ENCODE assay signal across 27 cellular contexts in the genomic region with DNA sequence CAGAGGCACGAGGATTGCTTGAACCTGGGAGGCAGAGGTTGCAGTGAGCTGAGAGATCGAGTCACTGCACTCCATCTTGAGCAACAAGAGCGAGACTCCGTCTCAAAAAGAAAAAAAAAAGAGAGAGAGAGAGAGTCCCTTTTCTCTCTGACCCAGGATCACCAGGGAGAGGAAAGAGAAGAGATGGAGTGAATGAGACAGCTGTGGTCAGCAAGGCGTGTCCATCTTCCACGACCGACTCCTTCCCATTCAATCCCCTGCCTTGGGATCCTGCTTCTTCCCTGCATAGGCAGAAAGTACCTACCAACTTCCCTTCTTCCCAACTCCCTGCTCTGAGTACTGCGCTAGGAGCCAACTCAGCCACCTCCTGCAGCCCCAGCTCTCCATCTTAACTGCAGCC. TPM values are rescaled to one million over a fixed set of nuclear protein-coding genes. Genes with fewer than 3 reads are reported as not detected.
"Had no signal": no experiment of that assay in that cellular context is flagged by ENCODE, and none has a peak within 500 bp of the region (broad histone marks: within the 10 kb centered on the region; RNA-seq: fewer than 3 reads in every experiment).

No MANE protein-coding gene starts in this region.

- H3K27me3 ChIP-seq: pancreas, testis had no signal

- H3K4me1 ChIP-seq: gastrocnemius medialis had no signal

- H3K4me3 ChIP-seq: coronary artery, gastrocnemius medialis, lower lobe of right lung, pancreas, sigmoid colon, skin epidermis, spleen, testis, tibial artery had no signal

- DNase-seq: dermis blood vessel endothelial cell; effector memory CD4-positive, alpha-beta T cell; foreskin fibroblast; gastrocnemius medialis; left ventricle myocardium superior; lower lobe of right lung; naive B cell; pancreas; sigmoid colon; spleen; stimulated activated CD4-positive, alpha-beta T cell treated with anti-CD3 and anti-CD28 coated beads, Interleukin-4, amount 100 ng/mL, for 4 hours; stimulated activated naive CD8-positive, alpha-beta T cell treated with anti-CD3 and anti-CD28 coated beads, Interleukin-15, Interleukin-2, amounts not matched to agents 100 U/mL and 50 U/mL, for 24 hours; substantia nigra; testis; tibial artery had no signal

- ATAC-seq: gastrocnemius medialis; left ventricle myocardium superior; lower lobe of right lung; natural killer cell treated with Interleukin-12 subunit alpha and Interleukin-12 subunit beta and Interleukin-15 and Interleukin-18, amount 100 ng/mL, for 72 hours; pancreas; stimulated activated memory B cell treated with anti-CD40 and anti-IgM and Interleukin-4, amounts not matched to agents 10 μg/mL and 1 μg/mL and 100 μg/mL, for 72 hours; stimulated activated naive CD8-positive, alpha-beta T cell treated with anti-CD3 and anti-CD28 coated beads, Interleukin-15, Interleukin-2, amounts not matched to agents 100 U/mL and 50 U/mL, for 24 hours had no signal

- H3K27ac ChIP-seq: coronary artery, gastrocnemius medialis, lower lobe of right lung, neutrophil, pancreas, sigmoid colon, skin epidermis, spleen, testis, tibial artery had no signal

- FAIRE-seq: keratinocyte, pancreas had no signal

- H3K36me3 ChIP-seq: gastrocnemius medialis, lower lobe of right lung, neutrophil, pancreas, sigmoid colon, spleen, tibial artery had no signal

- H3K9me3 ChIP-seq: gastrocnemius medialis, lower lobe of right lung, neutrophil, pancreas, sigmoid colon, spleen, testis, tibial artery had no signal

RNA-seq across cellular contexts. Expression of gene ZAN, which starts 5.2 kb away (rescaled TPM):
- total RNA-seq: dermis blood vessel endothelial cell; gastrocnemius medialis; glomerular endothelial cell; left ventricle myocardium superior; lower lobe of right lung; mesenteric fat pad; natural killer cell treated with Interleukin-12 subunit alpha and Interleukin-12 subunit beta and Interleukin-15 and Interleukin-18, amount 100 ng/mL, for 72 hours; neural crest cell; omental fat pad; progenitor cell of endocrine pancreas; sigmoid colon; spleen; urinary bladder had no signal
- polyA plus RNA-seq: sigmoid colon, urinary bladder had no signal

RNA-seq across cellular contexts. Expression of gene EPO, which starts 7.9 kb away (rescaled TPM):
- total RNA-seq: dermis blood vessel endothelial cell; gastrocnemius medialis; glomerular endothelial cell; left ventricle myocardium superior; lower lobe of right lung; mesenteric fat pad; natural killer cell treated with Interleukin-12 subunit alpha and Interleukin-12 subunit beta and Interleukin-15 and Interleukin-18, amount 100 ng/mL, for 72 hours; omental fat pad; sigmoid colon; urinary bladder had no signal
- polyA plus RNA-seq: sigmoid colon, urinary bladder had no signal
